Comparison of ENCODE assay signal across 17 cellular contexts in the genomic region with DNA sequence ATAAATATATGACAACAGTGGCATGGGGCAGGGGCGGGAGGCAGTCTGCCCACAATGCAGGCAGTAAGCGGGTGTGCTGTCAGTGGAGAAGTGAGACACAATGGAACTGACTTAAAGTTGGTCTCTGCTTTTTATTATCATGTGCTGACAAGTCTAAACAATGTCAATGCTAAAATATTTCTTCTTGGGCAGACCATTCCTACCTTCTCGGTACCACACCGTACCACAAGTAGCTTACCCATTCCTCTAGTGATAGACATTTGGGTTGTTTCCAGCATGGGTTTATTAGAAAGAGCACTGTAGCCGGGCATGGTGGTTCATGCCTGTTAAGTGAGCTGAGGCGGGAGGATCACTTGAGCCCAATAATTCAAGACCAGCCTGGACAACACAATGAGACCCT. TPM values are rescaled to one million over a fixed set of nuclear protein-coding genes. Genes with fewer than 3 reads are reported as not detected.
A peak's percentile ranks its signal among the peaks of the same experiment; 100 is the strongest.
DNase-seq lines count a peak whose midpoint lies in the region; ATAC-seq and TF ChIP-seq lines count a peak whose summit lies in the region.
"Had no signal": no experiment of that assay in that cellular context is flagged by ENCODE, and none has a peak within 500 bp of the region (broad histone marks: within the 10 kb centered on the region; RNA-seq: fewer than 3 reads in every experiment).

No MANE protein-coding gene starts in this region.

- intact Hi-C loops in upper lobe of right lung (cut with DNase I): no loop called here

- DNase-seq in activated naive CD4-positive, alpha-beta T cell treated with anti-CD3 and anti-CD28 coated beads, Interleukin-2, amount 50 U/mL, for 16 hours: no peak
- DNase-seq in HFFc6 (no peak), retinal pigment epithelial cell (ENCODE audit: low read depth) (peak; percentile 52), upper lobe of right lung (no peak), GM13976 (ENCODE audit: low spot score) (no peak)
- DNase-seq in CD8-positive, alpha-beta memory T cell: no peak
- DNase-seq: DMS 273 treated with DMSO at 0.1 percent for 48 hours, GDM1, NCI-H187, NCI-H226, NCI-H524 treated with DMSO at 0.1 percent for 48 hours had no signal

- H3K4me3 ChIP-seq in retinal pigment epithelial cell (ENCODE audit: low read length) (no peak overlapping the region), upper lobe of right lung (no peak overlapping the region)
- no peak overlapping the region for H3K4me3 ChIP-seq in CD8-positive, alpha-beta memory T cell (ENCODE audit: low read length)
- H3K4me3 ChIP-seq: BLaER1 treated with 17β-estradiol and CSF1 and Interleukin-3, amounts not matched to agents 10 nM and 100 nM; HAP-1 had no signal

- CTCF ChIA-PET in CD8-positive, alpha-beta memory T cell (lab: Charles Lee): no interaction called here

- no peaks in the 10 kb centered on the region for H3K4me1 ChIP-seq in upper lobe of right lung
- H3K4me1 ChIP-seq in CD8-positive, alpha-beta memory T cell (ENCODE audit: insufficient read depth, low read length): no peaks in the 10 kb centered on the region
- H3K4me1 ChIP-seq: HAP-1 had no signal

- peaks cover 29% of the 10 kb centered on the region for H3K36me3 ChIP-seq in upper lobe of right lung
- no peaks in the 10 kb centered on the region for H3K36me3 ChIP-seq in CD8-positive, alpha-beta memory T cell (ENCODE audit: insufficient read depth, low read length)

- H3K27ac ChIP-seq in cingulate gyrus (ENCODE audit: low read depth, low read length) (peak overlapping the region; percentile 39), upper lobe of right lung (no peak overlapping the region)
- H3K27ac ChIP-seq in CD8-positive, alpha-beta memory T cell (ENCODE audit: low read depth, low read length): no peak overlapping the region
- H3K27ac ChIP-seq: BLaER1 treated with 17β-estradiol and CSF1 and Interleukin-3, amounts not matched to agents 10 nM and 100 nM had no signal

- no peak overlapping the region for H3K4me3 Mint-ChIP-seq in activated naive CD4-positive, alpha-beta T cell treated with anti-CD3 and anti-CD28 coated beads, Interleukin-2, amount 50 U/mL, for 24 hours
- H3K4me3 Mint-ChIP-seq in HFFc6: no peak overlapping the region
- H3K4me3 Mint-ChIP-seq in CD8-positive, alpha-beta memory T cell: no peak overlapping the region
- H3K4me3 Mint-ChIP-seq: IgD-negative memory B cell had no signal

- ATAC-seq in upper lobe of right lung: no peak

- TF ChIP-seq CTCF in HFFc6 (IDR thresholded peaks at IDR 0.05) (no peak), retinal pigment epithelial cell (conservative IDR thresholded peaks at IDR 0.05; ENCODE audit: low read depth, low read length) (no peak), upper lobe of right lung (IDR thresholded peaks at IDR 0.05) (no peak), GM13976 (IDR thresholded peaks at IDR 0.05; ENCODE audit: borderline replicate concordance, control extremely low read depth, extremely low read depth, insufficient read depth, missing control alignments) (no peak)

- no peaks in the 10 kb centered on the region for H3K9me3 Mint-ChIP-seq in activated naive CD4-positive, alpha-beta T cell treated with anti-CD3 and anti-CD28 coated beads, Interleukin-2, amount 50 U/mL, for 24 hours
- H3K9me3 Mint-ChIP-seq in HFFc6: no peaks in the 10 kb centered on the region
- no peaks in the 10 kb centered on the region for H3K9me3 Mint-ChIP-seq in CD8-positive, alpha-beta memory T cell
- H3K9me3 Mint-ChIP-seq: IgD-negative memory B cell had no signal

- peaks cover 4% of the 10 kb centered on the region for H3K4me1 Mint-ChIP-seq in activated naive CD4-positive, alpha-beta T cell treated with anti-CD3 and anti-CD28 coated beads, Interleukin-2, amount 50 U/mL, for 24 hours
- H3K4me1 Mint-ChIP-seq in HFFc6 (ENCODE audit: low read depth): peaks cover 12% of the 10 kb centered on the region
- peaks cover 0 to 4% (median 3%) of the 10 kb centered on the region in 3 donors for H3K4me1 Mint-ChIP-seq in CD8-positive, alpha-beta memory T cell

- H3K27me3 ChIP-seq in upper lobe of right lung: no peaks in the 10 kb centered on the region
- no peaks in the 10 kb centered on the region for H3K27me3 ChIP-seq in CD8-positive, alpha-beta memory T cell (ENCODE audit: insufficient read depth, low read length, poor library complexity, severe bottlenecking)
- H3K27me3 ChIP-seq: BLaER1 treated with 17β-estradiol and CSF1 and Interleukin-3, amounts not matched to agents 10 nM and 100 nM had no signal

- in situ Hi-C loops in GM13976 (cut with MboI; ENCODE audit: low sequenced_read_pairs, unreplicated experiment): no loop called here

- peak overlapping the region; percentile 51 for H3K27ac Mint-ChIP-seq in activated naive CD4-positive, alpha-beta T cell treated with anti-CD3 and anti-CD28 coated beads, Interleukin-2, amount 50 U/mL, for 24 hours
- peak overlapping the region; percentile 18; the same call in 1 of the 2 replicates for H3K27ac Mint-ChIP-seq in HFFc6
- H3K27ac Mint-ChIP-seq in CD8-positive, alpha-beta memory T cell: peak overlapping the region in 3 of 8 donors; percentile 17 to 54 (median 33)
- H3K27ac Mint-ChIP-seq: IgD-negative memory B cell had no signal

- H3K27me3 Mint-ChIP-seq in activated naive CD4-positive, alpha-beta T cell treated with anti-CD3 and anti-CD28 coated beads, Interleukin-2, amount 50 U/mL, for 24 hours: no peaks in the 10 kb centered on the region
- peaks cover 15% of the 10 kb centered on the region for H3K27me3 Mint-ChIP-seq in HFFc6 (ENCODE audit: insufficient read depth)
- no peaks in the 10 kb centered on the region for H3K27me3 Mint-ChIP-seq in CD8-positive, alpha-beta memory T cell

- POLR2A ChIA-PET in CD8-positive, alpha-beta memory T cell (lab: Charles Lee): no interaction called here

- no peaks in the 10 kb centered on the region for H3K9me3 ChIP-seq in upper lobe of right lung
- H3K9me3 ChIP-seq in CD8-positive, alpha-beta memory T cell (ENCODE audit: low read length): no peaks in the 10 kb centered on the region
- H3K9me3 ChIP-seq: BLaER1 treated with 17β-estradiol and CSF1 and Interleukin-3, amounts not matched to agents 10 nM and 100 nM; HAP-1 had no signal

- H3K36me3 Mint-ChIP-seq in activated naive CD4-positive, alpha-beta T cell treated with anti-CD3 and anti-CD28 coated beads, Interleukin-2, amount 50 U/mL, for 24 hours: peaks cover 5% of the 10 kb centered on the region
- peaks cover 21% of the 10 kb centered on the region for H3K36me3 Mint-ChIP-seq in HFFc6 (ENCODE audit: low read depth)
- peaks cover 0 to 33% (median 4%) of the 10 kb centered on the region in 3 donors for H3K36me3 Mint-ChIP-seq in CD8-positive, alpha-beta memory T cell

RNA-seq across cellular contexts. Expression of a gene that starts 2.6 kb away (rescaled TPM):
- under 1 TPM; 0.13 to 0.51 (median 0.45) TPM for total RNA-seq in HFFc6 (2021; fragmentation: NEBNext Ultra II Directional; extraction: Animal tissue kit (Norgen Biotek cat#: 25700))
- 3.4 TPM for total RNA-seq in upper lobe of right lung
- under 1 TPM; 0.16 to 0.20 TPM for total RNA-seq in CD8-positive, alpha-beta memory T cell
- 0.70 TPM for polyA plus RNA-seq in CD8-positive, alpha-beta memory T cell
- total RNA-seq: HT1080 had no signal

RNA-seq across cellular contexts. Expression of a gene that starts 38.2 kb away (rescaled TPM):
- 10 to 100 TPM; 21.1 to 27.4 (median 25.2) TPM for total RNA-seq in HFFc6 (2021; fragmentation: NEBNext Ultra II Directional; extraction: Animal tissue kit (Norgen Biotek cat#: 25700))
- total RNA-seq in upper lobe of right lung: 24.0 TPM
- 10 to 100 TPM; 54.4 to 55.9 TPM for total RNA-seq in CD8-positive, alpha-beta memory T cell
- 34.2 TPM for polyA plus RNA-seq in CD8-positive, alpha-beta memory T cell

RNA-seq across cellular contexts. Expression of a gene that starts 42.6 kb away (rescaled TPM):
- total RNA-seq in HFFc6 (2021; fragmentation: NEBNext Ultra II Directional; extraction: Animal tissue kit (Norgen Biotek cat#: 25700)): 100 to 1,000 TPM; 215 to 249 (median 227) TPM
- total RNA-seq in upper lobe of right lung: 48.0 TPM
- total RNA-seq in CD8-positive, alpha-beta memory T cell: 100 to 1,000 TPM; 170 to 182 TPM
- polyA plus RNA-seq in CD8-positive, alpha-beta memory T cell: 26.9 TPM

RNA-seq across cellular contexts. Expression of a gene that starts 58.0 kb away (rescaled TPM):
- 100 to 1,000 TPM; 108 to 137 (median 130) TPM for total RNA-seq in HFFc6 (2021; fragmentation: NEBNext Ultra II Directional; extraction: Animal tissue kit (Norgen Biotek cat#: 25700))
- total RNA-seq in upper lobe of right lung: 70.3 TPM
- total RNA-seq in CD8-positive, alpha-beta memory T cell: 10 to 100 TPM; 58.9 to 59.9 TPM
- polyA plus RNA-seq in CD8-positive, alpha-beta memory T cell: 1.5 TPM
